11 cellular contexts compared by ENCODE assay signal in the genomic region with DNA sequence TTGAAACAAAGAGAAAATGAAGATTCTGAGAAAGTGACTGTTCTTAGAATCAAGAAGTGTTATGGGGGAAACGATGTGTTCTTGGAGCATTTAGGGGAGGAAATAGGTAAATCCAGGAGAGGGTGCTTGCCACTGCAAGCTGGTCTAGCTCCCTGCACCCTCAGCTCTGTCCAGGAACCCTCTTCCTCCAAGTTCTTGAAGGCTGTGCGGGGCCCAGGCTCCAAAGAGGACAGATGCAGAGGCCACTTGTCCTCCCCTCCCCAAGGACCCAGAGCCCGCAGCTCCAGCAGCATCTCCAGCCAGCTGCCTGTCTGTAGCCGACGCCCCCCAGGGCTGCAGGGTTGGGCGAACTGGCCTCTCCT.
DNase-seq lines count a peak whose midpoint lies in the region; ATAC-seq and TF ChIP-seq lines count a peak whose summit lies in the region.
"Had no signal": no experiment of that assay in that cellular context is flagged by ENCODE, and none has a peak within 500 bp of the region (broad histone marks: within the 10 kb centered on the region; RNA-seq: fewer than 3 reads in every experiment).

No MANE protein-coding gene starts in this region.

- peak overlapping the region in 1 of 10 donors; percentile 22 for H3K27ac Mint-ChIP-seq in naive thymus-derived CD8-positive, alpha-beta T cell
- H3K27ac Mint-ChIP-seq: CD4-positive, alpha-beta memory T cell; dendritic cell treated with granulocyte-macrophage colony-stimulating factor and Interleukin-4, amounts not matched to agents 40 ng/mL and 50 ng/mL, for 4 days had no signal

- POLR2A ChIA-PET in naive thymus-derived CD8-positive, alpha-beta T cell (lab: Charles Lee), result interaction anchor here (0.5 kb wide), 1 partner anchor 1032 kb away, joined by 7 read pairs; no protein-coding TSS in a partner anchor

- peak overlapping the region; percentile 78 for H3K27ac ChIP-seq in SJCRH30
- H3K27ac ChIP-seq: left ventricle myocardium inferior had no signal

- peaks cover 0 to 3% (median 0%) of the 10 kb centered on the region in 5 donors for H3K27me3 Mint-ChIP-seq in naive thymus-derived CD8-positive, alpha-beta T cell

- TF ChIP-seq POLR2A in GM18505 (IDR thresholded peaks at IDR 0.05; ENCODE audit: borderline replicate concordance, extremely low read depth, insufficient read depth, insufficient read length), result no peak

- peaks cover 0 to 3% (median 0%) of the 10 kb centered on the region in 4 donors for H3K4me1 Mint-ChIP-seq in naive thymus-derived CD8-positive, alpha-beta T cell

- no peaks in the 10 kb centered on the region for H3K9me3 Mint-ChIP-seq in naive thymus-derived CD8-positive, alpha-beta T cell
- H3K9me3 Mint-ChIP-seq: CD4-positive, alpha-beta memory T cell; dendritic cell treated with granulocyte-macrophage colony-stimulating factor and Interleukin-4, amounts not matched to agents 40 ng/mL and 50 ng/mL, for 4 days had no signal

- no peak overlapping the region for H3K4me3 ChIP-seq in SJCRH30
- H3K4me3 ChIP-seq: left ventricle myocardium inferior had no signal

- H3K9me3 ChIP-seq in SJCRH30 (replicated peaks), result no peaks in the 10 kb centered on the region
- H3K9me3 ChIP-seq: left ventricle myocardium inferior had no signal

- no peak for DNase-seq in SJCRH30
- no peak for DNase-seq in naive thymus-derived CD8-positive, alpha-beta T cell
- DNase-seq in 8988T, result no peak
- DNase-seq in iPS-NIHi7 (ENCODE audit: extremely low spot score), result no peak

- no peaks in the 10 kb centered on the region for H3K27me3 ChIP-seq in SJCRH30

- ATAC-seq in GM18505 (IDR thresholded peaks at IDR 0.05; ENCODE audit: unreplicated experiment) (peak; percentile 24), GM21619 (IDR thresholded peaks at IDR 0.05; ENCODE audit: unreplicated experiment) (peak; percentile 18), HG02840 (IDR thresholded peaks at IDR 0.05; ENCODE audit: low FRiP score, unreplicated experiment) (no peak), HG03280 (IDR thresholded peaks at IDR 0.05; ENCODE audit: unreplicated experiment) (no peak)
- ATAC-seq in naive thymus-derived CD8-positive, alpha-beta T cell, result peak; percentile 10 to 37

- H3K4me1 ChIP-seq in SJCRH30, result peaks cover 29% of the 10 kb centered on the region

- no peaks in the 10 kb centered on the region for H3K36me3 Mint-ChIP-seq in naive thymus-derived CD8-positive, alpha-beta T cell
- H3K36me3 Mint-ChIP-seq: CD4-positive, alpha-beta memory T cell had no signal

- H3K36me3 ChIP-seq in SJCRH30, result no peaks in the 10 kb centered on the region
- H3K36me3 ChIP-seq: left ventricle myocardium inferior had no signal

- no peak overlapping the region for H3K4me3 Mint-ChIP-seq in naive thymus-derived CD8-positive, alpha-beta T cell
- H3K4me3 Mint-ChIP-seq: CD4-positive, alpha-beta memory T cell; dendritic cell treated with granulocyte-macrophage colony-stimulating factor and Interleukin-4, amounts not matched to agents 40 ng/mL and 50 ng/mL, for 4 days had no signal

Comparison
In these comparisons a context has a peak if more than half of its experiments do, and no peak if none do; other contexts are left out.
1. ATAC-seq: peak in GM18505 (single experiment), GM21619 (single experiment) and naive thymus-derived CD8-positive, alpha-beta T cell (2 of 2); none in HG02840 (single experiment) and HG03280 (single experiment).